1 cellular context compared by ENCODE assay signal in genomic region chr16:11196286-11196828, GRCh38.
TF ChIP-seq lines count a peak whose summit lies in the region.

No MANE protein-coding gene starts in this region.

TF ChIP-seq in HepG2, 621 proteins besides CTCF, POLR2A, EP300 and RAD21:
- TF ChIP-seq, protein P1, sequence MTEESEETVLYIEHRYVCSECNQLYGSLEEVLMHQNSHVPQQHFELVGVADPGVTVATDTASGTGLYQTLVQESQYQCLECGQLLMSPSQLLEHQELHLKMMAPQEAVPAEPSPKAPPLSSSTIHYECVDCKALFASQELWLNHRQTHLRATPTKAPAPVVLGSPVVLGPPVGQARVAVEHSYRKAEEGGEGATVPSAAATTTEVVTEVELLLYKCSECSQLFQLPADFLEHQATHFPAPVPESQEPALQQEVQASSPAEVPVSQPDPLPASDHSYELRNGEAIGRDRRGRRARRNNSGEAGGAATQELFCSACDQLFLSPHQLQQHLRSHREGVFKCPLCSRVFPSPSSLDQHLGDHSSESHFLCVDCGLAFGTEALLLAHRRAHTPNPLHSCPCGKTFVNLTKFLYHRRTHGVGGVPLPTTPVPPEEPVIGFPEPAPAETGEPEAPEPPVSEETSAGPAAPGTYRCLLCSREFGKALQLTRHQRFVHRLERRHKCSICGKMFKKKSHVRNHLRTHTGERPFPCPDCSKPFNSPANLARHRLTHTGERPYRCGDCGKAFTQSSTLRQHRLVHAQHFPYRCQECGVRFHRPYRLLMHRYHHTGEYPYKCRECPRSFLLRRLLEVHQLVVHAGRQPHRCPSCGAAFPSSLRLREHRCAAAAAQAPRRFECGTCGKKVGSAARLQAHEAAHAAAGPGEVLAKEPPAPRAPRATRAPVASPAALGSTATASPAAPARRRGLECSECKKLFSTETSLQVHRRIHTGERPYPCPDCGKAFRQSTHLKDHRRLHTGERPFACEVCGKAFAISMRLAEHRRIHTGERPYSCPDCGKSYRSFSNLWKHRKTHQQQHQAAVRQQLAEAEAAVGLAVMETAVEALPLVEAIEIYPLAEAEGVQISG (CRISPR knock-in tag; IDR thresholded peaks at IDR 0.05) = 0 out of 2 replicates have a peak, but pooled peaks have one; percentile 4
- TF ChIP-seq ZNF768 (CRISPR knock-in tag; IDR thresholded peaks at IDR 0.05) (peak; percentile 40; the same call in 1 of the 2 replicates), FOXA3 (CRISPR knock-in tag; IDR thresholded peaks at IDR 0.05) (no peak)
